In genomic region chr13:103698000-103698399, GRCh38 we compare ENCODE assay signal across 28 cellular contexts.
"Had no signal": no experiment of that assay in that cellular context is flagged by ENCODE, and none has a peak within 500 bp of the region (broad histone marks: within the 10 kb centered on the region; RNA-seq: fewer than 3 reads in every experiment).

No MANE protein-coding gene starts in this region.

- H3K36me3 Mint-ChIP-seq: immature natural killer cell; naive B cell; stimulated activated memory B cell treated with anti-CD40 and anti-IgM and Interleukin-4, amounts not matched to agents 10 μg/mL and 1 μg/mL and 100 μg/mL, for 72 hours had no signal

- ATAC-seq: left colon; left lung; natural killer cell; sciatic nerve; stimulated activated memory B cell treated with anti-CD40 and anti-IgM and Interleukin-4, amounts not matched to agents 10 μg/mL and 1 μg/mL and 100 μg/mL, for 72 hours; stimulated activated naive CD8-positive, alpha-beta T cell treated with anti-CD3 and anti-CD28 coated beads, Interleukin-15, amount 100 ng/mL, for 72 hours had no signal

- H3K4me1 Mint-ChIP-seq: immature natural killer cell; naive B cell; natural killer cell; nephron progenitor cell; stimulated activated memory B cell treated with anti-CD40 and anti-IgM and Interleukin-4, amounts not matched to agents 10 μg/mL and 1 μg/mL and 100 μg/mL, for 72 hours; stimulated activated naive CD8-positive, alpha-beta T cell treated with anti-CD3 and anti-CD28 coated beads, Interleukin-15, amount 100 ng/mL, for 72 hours had no signal

- H3K27ac Mint-ChIP-seq: immature natural killer cell; mesothelial cell of epicardium; naive B cell; natural killer cell; nephron progenitor cell; progenitor cell of endocrine pancreas; stimulated activated memory B cell treated with anti-CD40 and anti-IgM and Interleukin-4, amounts not matched to agents 10 μg/mL and 1 μg/mL and 100 μg/mL, for 72 hours; stimulated activated naive CD8-positive, alpha-beta T cell treated with anti-CD3 and anti-CD28 coated beads, Interleukin-15, amount 100 ng/mL, for 72 hours had no signal

- H3K4me3 Mint-ChIP-seq: immature natural killer cell; mesothelial cell of epicardium; naive B cell; natural killer cell; nephron progenitor cell; stimulated activated memory B cell treated with anti-CD40 and anti-IgM and Interleukin-4, amounts not matched to agents 10 μg/mL and 1 μg/mL and 100 μg/mL, for 72 hours; stimulated activated naive CD8-positive, alpha-beta T cell treated with anti-CD3 and anti-CD28 coated beads, Interleukin-15, amount 100 ng/mL, for 72 hours had no signal

- H3K9me3 Mint-ChIP-seq: nephron progenitor cell had no signal

- H3K9me3 ChIP-seq: left lung, ovary, right atrium auricular region, spleen, tibial nerve, upper lobe of left lung, vagina had no signal

- H3K27me3 Mint-ChIP-seq: naive B cell; progenitor cell of endocrine pancreas; stimulated activated memory B cell treated with anti-CD40 and anti-IgM and Interleukin-4, amounts not matched to agents 10 μg/mL and 1 μg/mL and 100 μg/mL, for 72 hours; stimulated activated naive CD8-positive, alpha-beta T cell treated with anti-CD3 and anti-CD28 coated beads, Interleukin-15, amount 100 ng/mL, for 72 hours had no signal

- DNase-seq: hypothalamus; immature natural killer cell; kidney; left colon; left lung; mesendoderm; naive B cell; natural killer cell; nephron progenitor cell; ovary; small intestine; spleen; stimulated activated CD4-positive, alpha-beta T cell treated with anti-CD3 and anti-CD28 coated beads, Interleukin-1b, Interleukin-23, amount 100 ng/mL, for 48 hours; stimulated activated CD4-positive, alpha-beta T cell treated with anti-CD3 and anti-CD28 coated beads, Interleukin-2, amount 100 ng/mL, for 48 hours; stimulated activated CD4-positive, alpha-beta T cell treated with anti-CD3 and anti-CD28 coated beads, Interleukin-4, amount 100 ng/mL, for 4 hours; stimulated activated CD8-positive, alpha-beta memory T cell treated with anti-CD3 and anti-CD28 coated beads, Interleukin-4, amount 100 ng/mL, for 48 hours; stimulated activated naive CD4-positive, alpha-beta T cell treated with Interleukin-2 at 50 U/mL for 16 hours; stimulated activated naive CD8-positive, alpha-beta T cell treated with anti-CD3 and anti-CD28 coated beads, Interleukin-15, amount 100 ng/mL, for 72 hours; substantia nigra had no signal

- H3K27ac ChIP-seq: left lung, ovary, right atrium auricular region, spleen, tibial nerve, upper lobe of left lung, vagina had no signal

- H3K36me3 ChIP-seq: left lung, ovary, right atrium auricular region, spleen, tibial nerve, upper lobe of left lung, vagina had no signal

- H3K4me1 ChIP-seq: left lung, right atrium auricular region, spleen, tibial nerve, upper lobe of left lung, vagina had no signal

- H3K4me3 ChIP-seq: left lung, lung, ovary, right atrium auricular region, spleen, tibial nerve, upper lobe of left lung, vagina had no signal

- H3K27me3 ChIP-seq: left lung, ovary, right atrium auricular region, spleen, tibial nerve, upper lobe of left lung, vagina had no signal
